ENCODE assay signal across 1 cellular context in genomic region chr11:96242971-96243647, GRCh38.
TF ChIP-seq lines count a peak whose summit lies in the region.

No MANE protein-coding gene starts in this region.

TF ChIP-seq in K562, 482 proteins besides CTCF, POLR2A, EP300 and RAD21 (continued from another document and continues in another):
- TF ChIP-seq PRDM10 (IDR thresholded peaks at IDR 0.05; ENCODE audit: partially characterized antibody) (no peak), SREBF2 (CRISPR knock-in tag; IDR thresholded peaks at IDR 0.05) (no peak), STAG1 (CRISPR knock-in tag; IDR thresholded peaks at IDR 0.05; ENCODE audit: borderline replicate concordance) (no peak), SIX5 (IDR thresholded peaks at IDR 0.05; ENCODE audit: borderline replicate concordance in 1 of 2, insufficient read depth in 1 of 2, low read depth in 1 of 2, low read length in 2 of 2) (no peak), ZNF277 (CRISPR knock-in tag; IDR thresholded peaks at IDR 0.05; ENCODE audit: borderline replicate concordance) (no peak), HDAC1 (IDR thresholded peaks at IDR 0.05) (peak; percentile 51 to 81; a peak in 2 of 4 replicates), NBN (IDR thresholded peaks at IDR 0.05; ENCODE audit: low read depth) (peak; percentile 77), AFF4 (CRISPR knock-in tag; IDR thresholded peaks at IDR 0.05) (0 out of 2 replicates have a peak, but pooled peaks have one; percentile 73), SNIP1 (IDR thresholded peaks at IDR 0.05; ENCODE audit: low read depth) (no peak), PRPF4 (IDR thresholded peaks at IDR 0.05; ENCODE audit: insufficient read depth, low read depth, low read length, poor library complexity, severe bottlenecking) (no peak), MLX (CRISPR knock-in tag; conservative IDR thresholded peaks at IDR 0.05) (no peak), CHD7 (IDR thresholded peaks at IDR 0.05; ENCODE audit: low read depth, low read length) (no peak), FOXJ3 (CRISPR knock-in tag; IDR thresholded peaks at IDR 0.05) (no peak), ZBED1 (IDR thresholded peaks at IDR 0.05) (no peak; the same call in 1 of the 2 replicates), KLF16 (IDR thresholded peaks at IDR 0.05) (no peak), ZNF77 (CRISPR knock-in tag; IDR thresholded peaks at IDR 0.05) (no peak), GTF2E2 (tag; IDR thresholded peaks at IDR 0.05) (peak; percentile 81; the same call in 1 of the 2 replicates)
